ENCODE assay signal across 2 cellular contexts in genomic region chr2:96816127-96816835, GRCh38.
TF ChIP-seq lines count a peak whose summit lies in the region.

CNNM3 (plus strand) TSS chr2:96816268; CDS start chr2:96816278, 10 bp downstream.

TF ChIP-seq in A549, 52 proteins besides CTCF, POLR2A, EP300 and RAD21 (continued from another document):
- no peak for TF ChIP-seq KDM1A (IDR thresholded peaks at IDR 0.05; ENCODE audit: low read depth)
- TF ChIP-seq PHF8 (IDR thresholded peaks at IDR 0.05; ENCODE audit: borderline replicate concordance, low read depth) = peak; percentile 43; the same call in 1 of the 2 replicates
- TF ChIP-seq, protein P1, sequence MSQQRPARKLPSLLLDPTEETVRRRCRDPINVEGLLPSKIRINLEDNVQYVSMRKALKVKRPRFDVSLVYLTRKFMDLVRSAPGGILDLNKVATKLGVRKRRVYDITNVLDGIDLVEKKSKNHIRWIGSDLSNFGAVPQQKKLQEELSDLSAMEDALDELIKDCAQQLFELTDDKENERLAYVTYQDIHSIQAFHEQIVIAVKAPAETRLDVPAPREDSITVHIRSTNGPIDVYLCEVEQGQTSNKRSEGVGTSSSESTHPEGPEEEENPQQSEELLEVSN (IDR thresholded peaks at IDR 0.05; ENCODE audit: borderline replicate concordance, low read depth) = 0 out of 2 replicates have a peak, but pooled peaks have one; percentile 5
- no peak; the same call in 1 of the 2 replicates for TF ChIP-seq REST (IDR thresholded peaks at IDR 0.05)
- TF ChIP-seq HDAC2 (IDR thresholded peaks at IDR 0.05) = no peak
- TF ChIP-seq TP53 (CRISPR knock-in tag; IDR thresholded peaks at IDR 0.05) = no peak
- TF ChIP-seq, protein P2, sequence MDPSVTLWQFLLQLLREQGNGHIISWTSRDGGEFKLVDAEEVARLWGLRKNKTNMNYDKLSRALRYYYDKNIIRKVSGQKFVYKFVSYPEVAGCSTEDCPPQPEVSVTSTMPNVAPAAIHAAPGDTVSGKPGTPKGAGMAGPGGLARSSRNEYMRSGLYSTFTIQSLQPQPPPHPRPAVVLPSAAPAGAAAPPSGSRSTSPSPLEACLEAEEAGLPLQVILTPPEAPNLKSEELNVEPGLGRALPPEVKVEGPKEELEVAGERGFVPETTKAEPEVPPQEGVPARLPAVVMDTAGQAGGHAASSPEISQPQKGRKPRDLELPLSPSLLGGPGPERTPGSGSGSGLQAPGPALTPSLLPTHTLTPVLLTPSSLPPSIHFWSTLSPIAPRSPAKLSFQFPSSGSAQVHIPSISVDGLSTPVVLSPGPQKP (IDR thresholded peaks at IDR 0.05; ENCODE audit: low read depth, low read length) = no peak
- TF ChIP-seq MAZ (IDR thresholded peaks at IDR 0.05; ENCODE audit: borderline replicate concordance, low read depth, low read length) = no peak
- no peak for TF ChIP-seq HOXB5 (CRISPR knock-in tag; IDR thresholded peaks at IDR 0.05)
- no peak for TF ChIP-seq HEYL (CRISPR knock-in tag; IDR thresholded peaks at IDR 0.05)
- TF ChIP-seq, protein P3, sequence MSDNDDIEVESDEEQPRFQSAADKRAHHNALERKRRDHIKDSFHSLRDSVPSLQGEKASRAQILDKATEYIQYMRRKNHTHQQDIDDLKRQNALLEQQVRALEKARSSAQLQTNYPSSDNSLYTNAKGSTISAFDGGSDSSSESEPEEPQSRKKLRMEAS (IDR thresholded peaks at IDR 0.05) = no peak; the same call in none of the 2 replicates
- TF ChIP-seq FOXS1 (CRISPR knock-in tag; IDR thresholded peaks at IDR 0.05) = no peak; the same call in 1 of the 2 replicates
- no peak for TF ChIP-seq CBX2 (IDR thresholded peaks at IDR 0.05; ENCODE audit: borderline replicate concordance, low read depth)
- no peak for TF ChIP-seq CHD2 (IDR thresholded peaks at IDR 0.05; ENCODE audit: low read length, partially characterized antibody)
- TF ChIP-seq JUN (IDR thresholded peaks at IDR 0.05) = peak; percentile 80 to 87; a peak in 3 of 5 replicates
- no peak for TF ChIP-seq ZC3H11A (IDR thresholded peaks at IDR 0.05)
- TF ChIP-seq RFX5 (IDR thresholded peaks at IDR 0.05) = no peak
- TF ChIP-seq MYC (IDR thresholded peaks at IDR 0.05; ENCODE audit: borderline replicate concordance, low read length) = 0 out of 2 replicates have a peak, but pooled peaks have one; percentile 9
- TF ChIP-seq HOXA7 (CRISPR knock-in tag; IDR thresholded peaks at IDR 0.05) = no peak
- peak; percentile 77 for TF ChIP-seq ZFP36 (IDR thresholded peaks at IDR 0.05; ENCODE audit: borderline replicate concordance, partially characterized antibody)
- TF ChIP-seq GATA3 (IDR thresholded peaks at IDR 0.05; ENCODE audit: borderline replicate concordance) = no peak
- TF ChIP-seq RNF2 (IDR thresholded peaks at IDR 0.05; ENCODE audit: borderline replicate concordance, low read depth) = no peak
- no peak for TF ChIP-seq EHMT2 (IDR thresholded peaks at IDR 0.05; ENCODE audit: low read depth)
- TF ChIP-seq MAFK (IDR thresholded peaks at IDR 0.05; ENCODE audit: partially characterized antibody) = no peak
- TF ChIP-seq KDM5A (IDR thresholded peaks at IDR 0.05) = peak; percentile 58; the same call in 1 of the 2 replicates
- TF ChIP-seq, protein P4, sequence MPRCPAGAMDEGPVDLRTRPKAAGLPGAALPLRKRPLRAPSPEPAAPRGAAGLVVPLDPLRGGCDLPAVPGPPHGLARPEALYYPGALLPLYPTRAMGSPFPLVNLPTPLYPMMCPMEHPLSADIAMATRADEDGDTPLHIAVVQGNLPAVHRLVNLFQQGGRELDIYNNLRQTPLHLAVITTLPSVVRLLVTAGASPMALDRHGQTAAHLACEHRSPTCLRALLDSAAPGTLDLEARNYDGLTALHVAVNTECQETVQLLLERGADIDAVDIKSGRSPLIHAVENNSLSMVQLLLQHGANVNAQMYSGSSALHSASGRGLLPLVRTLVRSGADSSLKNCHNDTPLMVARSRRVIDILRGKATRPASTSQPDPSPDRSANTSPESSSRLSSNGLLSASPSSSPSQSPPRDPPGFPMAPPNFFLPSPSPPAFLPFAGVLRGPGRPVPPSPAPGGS (IDR thresholded peaks at IDR 0.05) = peak; percentile 86

TF ChIP-seq in GM12878, 131 proteins besides CTCF, POLR2A, EP300 and RAD21 (continues in another document):
- TF ChIP-seq HSF1 (IDR thresholded peaks at IDR 0.05; ENCODE audit: low read depth, low read length) (no peak), HCFC1 (IDR thresholded peaks at IDR 0.05; ENCODE audit: low read length) (0 out of 2 replicates have a peak, but pooled peaks have one; percentile 7), BRCA1 (IDR thresholded peaks at IDR 0.05; ENCODE audit: low read depth, low read length) (no peak), SP1 (IDR thresholded peaks at IDR 0.05; ENCODE audit: low read depth, low read length) (peak; percentile 87), ZNF217 (IDR thresholded peaks at IDR 0.05) (peak; percentile 62), ZNF687 (IDR thresholded peaks at IDR 0.05) (peak; percentile 25; the same call in 1 of the 2 replicates), RELA (IDR thresholded peaks at IDR 0.05; ENCODE audit: borderline replicate concordance, partially characterized antibody) (peak; percentile 71), ZNF24 (IDR thresholded peaks at IDR 0.05) (0 out of 2 replicates have a peak, but pooled peaks have one; percentile 20), GATAD2B (conservative IDR thresholded peaks at IDR 0.05; ENCODE audit: low read depth) (peak; percentile 37; the same call in 1 of the 2 replicates), ZZZ3 (IDR thresholded peaks at IDR 0.05; ENCODE audit: control insufficient read depth, insufficient read length, low read depth) (no peak), NR2F1 (conservative IDR thresholded peaks at IDR 0.05) (peak; percentile 78), ZSCAN29 (IDR thresholded peaks at IDR 0.05) (peak; percentile 72), MYB (IDR thresholded peaks at IDR 0.05; ENCODE audit: borderline replicate concordance, low read depth, low read length) (no peak), ATF2 (IDR thresholded peaks at IDR 0.05; ENCODE audit: low read length) (no peak), PML (IDR thresholded peaks at IDR 0.05; ENCODE audit: low read length) (no peak), LARP7 (IDR thresholded peaks at IDR 0.05) (peak; percentile 38; the same call in 1 of the 2 replicates), IKZF2 (IDR thresholded peaks at IDR 0.05) (no peak), TAF1 (IDR thresholded peaks at IDR 0.05; ENCODE audit: borderline replicate concordance, low read depth, low read length) (0 out of 2 replicates have a peak, but pooled peaks have one; percentile 15), RBBP5 (conservative IDR thresholded peaks at IDR 0.05) (no peak), CREM (IDR thresholded peaks at IDR 0.05; ENCODE audit: low read depth) (0 out of 2 replicates have a peak, but pooled peaks have one; percentile 29), JUNB (IDR thresholded peaks at IDR 0.05) (no peak), CHD1 (IDR thresholded peaks at IDR 0.05; ENCODE audit: low read depth, low read length) (no peak), FOS (IDR thresholded peaks at IDR 0.05; ENCODE audit: borderline replicate concordance, extremely low read depth, insufficient read length) (peak; percentile 33), RAD51 (IDR thresholded peaks at IDR 0.05) (no peak), EGR1 (IDR thresholded peaks at IDR 0.05; ENCODE audit: borderline replicate concordance in 1 of 2, low read depth in 2 of 2, low read length in 2 of 2) (peak in 1 of 2 experiments; percentile 90; a peak in 2 of 3 replicates), E4F1 (IDR thresholded peaks at IDR 0.05; ENCODE audit: borderline replicate concordance, partially characterized antibody) (no peak), NRF1 (conservative IDR thresholded peaks at IDR 0.05; ENCODE audit: low read depth, low read length) (peak; percentile 51), SUPT20H (IDR thresholded peaks at IDR 0.05; ENCODE audit: borderline replicate concordance, control insufficient read depth, low read depth, low read length) (no peak), DPF2 (IDR thresholded peaks at IDR 0.05) (peak; percentile 62; the same call in 1 of the 2 replicates), KLF5 (IDR thresholded peaks at IDR 0.05; ENCODE audit: partially characterized antibody) (peak; percentile 69), CBX5 (IDR thresholded peaks at IDR 0.05; ENCODE audit: low read depth) (no peak)
- TF ChIP-seq, protein P3 (IDR thresholded peaks at IDR 0.05; ENCODE audit: low read depth, low read length) = peak; percentile 12
- TF ChIP-seq, protein P5, sequence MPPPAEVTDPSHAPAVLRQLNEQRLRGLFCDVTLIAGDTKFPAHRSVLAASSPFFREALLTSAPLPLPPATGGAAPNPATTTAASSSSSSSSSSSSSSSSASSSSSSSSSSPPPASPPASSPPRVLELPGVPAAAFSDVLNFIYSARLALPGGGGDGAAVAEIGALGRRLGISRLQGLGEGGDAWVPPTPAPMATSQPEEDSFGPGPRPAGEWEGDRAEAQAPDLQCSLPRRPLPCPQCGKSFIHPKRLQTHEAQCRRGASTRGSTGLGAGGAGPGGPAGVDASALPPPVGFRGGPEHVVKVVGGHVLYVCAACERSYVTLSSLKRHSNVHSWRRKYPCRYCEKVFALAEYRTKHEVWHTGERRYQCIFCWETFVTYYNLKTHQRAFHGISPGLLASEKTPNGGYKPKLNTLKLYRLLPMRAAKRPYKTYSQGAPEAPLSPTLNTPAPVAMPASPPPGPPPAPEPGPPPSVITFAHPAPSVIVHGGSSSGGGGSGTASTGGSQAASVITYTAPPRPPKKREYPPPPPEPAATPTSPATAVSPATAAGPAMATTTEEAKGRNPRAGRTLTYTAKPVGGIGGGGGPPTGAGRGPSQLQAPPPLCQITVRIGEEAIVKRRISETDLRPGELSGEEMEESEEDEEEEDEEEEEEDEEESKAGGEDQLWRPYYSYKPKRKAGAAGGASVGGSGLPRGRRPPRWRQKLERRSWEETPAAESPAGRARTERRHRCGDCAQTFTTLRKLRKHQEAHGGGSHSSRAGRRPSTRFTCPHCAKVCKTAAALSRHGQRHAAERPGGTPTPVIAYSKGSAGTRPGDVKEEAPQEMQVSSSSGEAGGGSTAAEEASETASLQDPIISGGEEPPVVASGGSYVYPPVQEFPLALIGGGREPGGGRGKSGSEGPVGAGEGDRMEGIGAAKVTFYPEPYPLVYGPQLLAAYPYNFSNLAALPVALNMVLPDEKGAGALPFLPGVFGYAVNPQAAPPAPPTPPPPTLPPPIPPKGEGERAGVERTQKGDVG (CRISPR knock-in tag; IDR thresholded peaks at IDR 0.05) = no peak
